8 cellular contexts compared by ENCODE assay signal in genomic region chr13:26052136-26052736, GRCh38. TPM values are rescaled to one million over a fixed set of nuclear protein-coding genes. Genes with fewer than 3 reads are reported as not detected.
DNase-seq lines count a peak whose midpoint lies in the region; ATAC-seq and TF ChIP-seq lines count a peak whose summit lies in the region.

No MANE protein-coding gene starts in this region.

- H3K9me3 Mint-ChIP-seq in activated CD8-positive, alpha-beta memory T cell treated with anti-CD3 and anti-CD28 coated beads, Interleukin-2, amount 10 ng/mL, durations not matched to agents 7 days and 5 days (ENCODE audit: low read depth): no peaks in the 10 kb centered on the region
- no peaks in the 10 kb centered on the region for H3K9me3 Mint-ChIP-seq in activated naive CD8-positive, alpha-beta T cell treated with anti-CD3 and anti-CD28 coated beads, Interleukin-2, amount 10 ng/mL, durations not matched to agents 7 days and 5 days

- TF ChIP-seq CTCF in lower lobe of right lung (IDR thresholded peaks at IDR 0.05): no peak
- TF ChIP-seq CTCF in thoracic aorta (IDR thresholded peaks at IDR 0.05): no peak

- H3K4me1 Mint-ChIP-seq in activated CD8-positive, alpha-beta memory T cell treated with anti-CD3 and anti-CD28 coated beads, Interleukin-2, amount 10 ng/mL, durations not matched to agents 7 days and 5 days: peaks cover 20% of the 10 kb centered on the region
- peaks cover 38% of the 10 kb centered on the region for H3K4me1 Mint-ChIP-seq in activated naive CD8-positive, alpha-beta T cell treated with anti-CD3 and anti-CD28 coated beads, Interleukin-2, amount 10 ng/mL, durations not matched to agents 7 days and 5 days

- CTCF ChIA-PET in activated CD8-positive, alpha-beta memory T cell treated with anti-CD3 and anti-CD28 coated beads, Interleukin-2, amount 10 ng/mL, durations not matched to agents 7 days and 5 days (lab: Charles Lee): interaction anchor here (1.1 kb wide), 1 partner anchor 10 kb away, joined by 4 read pairs; no protein-coding TSS in a partner anchor

- intact Hi-C loops in lower lobe of right lung (cut with DNase I): no loop called here

- ATAC-seq in activated CD8-positive, alpha-beta memory T cell treated with anti-CD3 and anti-CD28 coated beads, Interleukin-2, amount 10 ng/mL, durations not matched to agents 7 days and 5 days: no peak
- no peak for ATAC-seq in activated naive CD8-positive, alpha-beta T cell treated with anti-CD3 and anti-CD28 coated beads, Interleukin-2, amount 10 ng/mL, durations not matched to agents 7 days and 5 days (ENCODE audit: low read depth)
- ATAC-seq in lower lobe of right lung (no peak), thoracic aorta (ENCODE audit: insufficient number of reproducible peaks, low FRiP score, low read depth) (no peak), GM18505 (IDR thresholded peaks at IDR 0.05; ENCODE audit: unreplicated experiment) (no peak)

- TF ChIP-seq POLR2A in GM18505 (IDR thresholded peaks at IDR 0.05; ENCODE audit: borderline replicate concordance, extremely low read depth, insufficient read depth, insufficient read length): no peak

- DNase-seq in activated CD8-positive, alpha-beta memory T cell treated with anti-CD3 and anti-CD28 coated beads, Interleukin-2, amount 10 ng/mL, durations not matched to agents 7 days and 5 days: no peak
- DNase-seq in activated CD8-positive, alpha-beta memory T cell treated with anti-CD3 and anti-CD28 coated beads, Interleukin-2, amount 50 U/mL, for 4 hours: no peak
- peak; percentile 32 for DNase-seq in activated naive CD8-positive, alpha-beta T cell treated with anti-CD3 and anti-CD28 coated beads, Interleukin-2, amount 10 ng/mL, durations not matched to agents 7 days and 5 days
- DNase-seq in lower lobe of right lung (no peak), thoracic aorta (ENCODE audit: low spot score) (no peak), NCI-H446 treated with DMSO at 0.1 percent for 48 hours (lab: John Stamatoyannopoulos, UW) (no peak), GM19240 (ENCODE audit: insufficient read length, low spot score) (no peak)

- H3K27me3 Mint-ChIP-seq in activated CD8-positive, alpha-beta memory T cell treated with anti-CD3 and anti-CD28 coated beads, Interleukin-2, amount 10 ng/mL, durations not matched to agents 7 days and 5 days: peaks cover 73% of the 10 kb centered on the region
- peaks cover 46% of the 10 kb centered on the region for H3K27me3 Mint-ChIP-seq in activated naive CD8-positive, alpha-beta T cell treated with anti-CD3 and anti-CD28 coated beads, Interleukin-2, amount 10 ng/mL, durations not matched to agents 7 days and 5 days

- H3K4me1 ChIP-seq in lower lobe of right lung: peaks cover 9% of the 10 kb centered on the region
- peaks cover 0 to 14% of the 10 kb centered on the region in 2 donors for H3K4me1 ChIP-seq in thoracic aorta (ENCODE audit: control insufficient read depth in 1 of 2, low read depth in 2 of 2)

- H3K9me3 ChIP-seq in lower lobe of right lung: no peaks in the 10 kb centered on the region
- no peaks in the 10 kb centered on the region for H3K9me3 ChIP-seq in thoracic aorta

- POLR2A ChIA-PET in activated naive CD8-positive, alpha-beta T cell treated with anti-CD3 and anti-CD28 coated beads, Interleukin-2, amount 10 ng/mL, durations not matched to agents 7 days and 5 days (lab: Charles Lee): interaction anchor here (1.3 to 1.5 kb wide), 4 partner anchors 9 to 153 kb away, joined by 3 to 4 read pairs (median 3); no protein-coding TSS in a partner anchor

- no peak overlapping the region for H3K27ac Mint-ChIP-seq in activated CD8-positive, alpha-beta memory T cell treated with anti-CD3 and anti-CD28 coated beads, Interleukin-2, amount 10 ng/mL, durations not matched to agents 7 days and 5 days
- peak overlapping the region; percentile 52 for H3K27ac Mint-ChIP-seq in activated naive CD8-positive, alpha-beta T cell treated with anti-CD3 and anti-CD28 coated beads, Interleukin-2, amount 10 ng/mL, durations not matched to agents 7 days and 5 days

- peak overlapping the region; percentile 29 for H3K4me3 Mint-ChIP-seq in activated CD8-positive, alpha-beta memory T cell treated with anti-CD3 and anti-CD28 coated beads, Interleukin-2, amount 10 ng/mL, durations not matched to agents 7 days and 5 days
- H3K4me3 Mint-ChIP-seq in activated naive CD8-positive, alpha-beta T cell treated with anti-CD3 and anti-CD28 coated beads, Interleukin-2, amount 10 ng/mL, durations not matched to agents 7 days and 5 days: peak overlapping the region; percentile 72

- H3K27ac ChIP-seq in lower lobe of right lung: no peak overlapping the region
- no peak overlapping the region for H3K27ac ChIP-seq in thoracic aorta

- H3K4me3 ChIP-seq in lower lobe of right lung: peak overlapping the region; percentile 58
- peak overlapping the region; percentile 65 for H3K4me3 ChIP-seq in thoracic aorta

- H3K36me3 Mint-ChIP-seq in activated CD8-positive, alpha-beta memory T cell treated with anti-CD3 and anti-CD28 coated beads, Interleukin-2, amount 10 ng/mL, durations not matched to agents 7 days and 5 days: no peaks in the 10 kb centered on the region
- H3K36me3 Mint-ChIP-seq in activated naive CD8-positive, alpha-beta T cell treated with anti-CD3 and anti-CD28 coated beads, Interleukin-2, amount 10 ng/mL, durations not matched to agents 7 days and 5 days: peaks cover 3% of the 10 kb centered on the region

- H3K36me3 ChIP-seq in lower lobe of right lung (no peaks in the 10 kb centered on the region), thoracic aorta (no peaks in the 10 kb centered on the region)

- H3K27me3 ChIP-seq in lower lobe of right lung (ENCODE audit: low read depth) (peaks cover 37% of the 10 kb centered on the region), thoracic aorta (replicated peaks; ENCODE audit: insufficient read depth) (peaks cover 4% of the 10 kb centered on the region)

RNA-seq across cellular contexts. Expression of gene SHISA2, which starts 0.4 kb away (rescaled TPM):
- under 1 TPM in 1 of 2 experiments, not detected in 1; 0.19 TPM for total RNA-seq in activated CD8-positive, alpha-beta memory T cell treated with anti-CD3 and anti-CD28 coated beads, Interleukin-2, amount 10 ng/mL, durations not matched to agents 7 days and 5 days
- total RNA-seq in activated naive CD8-positive, alpha-beta T cell treated with anti-CD3 and anti-CD28 coated beads, Interleukin-2, amount 10 ng/mL, durations not matched to agents 7 days and 5 days: 1 to 10 TPM in 1 of 2 experiments, under 1 TPM in 1; 0.94 to 1.1 TPM
- total RNA-seq in lower lobe of right lung: 19.0 TPM
- under 1 TPM; 0.35 to 0.54 TPM for total RNA-seq in thoracic aorta
